Comparison of ENCODE assay signal across 1 cellular context in genomic region chr5:79023323-79023722, GRCh38.
TF ChIP-seq lines count a peak whose summit lies in the region.

No MANE protein-coding gene starts in this region.

TF ChIP-seq in SK-N-SH treated with all-trans-retinoic acid at 6 μM for 48 hours, 23 proteins besides CTCF, POLR2A, EP300 and RAD21 (continued from another document):
- TF ChIP-seq GLIS3 (CRISPR knock-in tag; IDR thresholded peaks at IDR 0.05) (no peak), CREB5 (CRISPR knock-in tag; IDR thresholded peaks at IDR 0.05; ENCODE audit: low read depth) (no peak), BACH2 (CRISPR knock-in tag; IDR thresholded peaks at IDR 0.05; ENCODE audit: borderline replicate concordance) (no peak), ZFP3 (CRISPR knock-in tag; IDR thresholded peaks at IDR 0.05) (no peak), ISL1 (CRISPR knock-in tag; IDR thresholded peaks at IDR 0.05) (no peak), ZFP30 (CRISPR knock-in tag; IDR thresholded peaks at IDR 0.05) (no peak), PATZ1 (CRISPR knock-in tag; IDR thresholded peaks at IDR 0.05; ENCODE audit: borderline replicate concordance) (no peak), SNAI2 (CRISPR knock-in tag; IDR thresholded peaks at IDR 0.05) (no peak), ZNF8 (CRISPR knock-in tag; IDR thresholded peaks at IDR 0.05) (no peak)
